9 cellular contexts compared by ENCODE assay signal in genomic region chr1:39789571-39790110, GRCh38. TPM values are rescaled to one million over a fixed set of nuclear protein-coding genes. Genes with fewer than 3 reads are reported as not detected.
DNase-seq lines count a peak whose midpoint lies in the region; ATAC-seq and TF ChIP-seq lines count a peak whose summit lies in the region.
"Had no signal": no experiment of that assay in that cellular context is flagged by ENCODE, and none has a peak within 500 bp of the region (broad histone marks: within the 10 kb centered on the region; RNA-seq: fewer than 3 reads in every experiment).

No MANE protein-coding gene starts in this region.

- H3K9me3 Mint-ChIP-seq in Caco-2 (ENCODE audit: unreplicated experiment) (no peaks in the 10 kb centered on the region), endodermal cell (no peaks in the 10 kb centered on the region)

- peak overlapping the region; percentile 67 for H3K4me3 ChIP-seq in Caco-2 (ENCODE audit: low read depth, low read length)
- peak overlapping the region; percentile 62 for H3K4me3 ChIP-seq in OCI-LY1 (ENCODE audit: low read depth, low read length, poor library complexity, severe bottlenecking)
- peak overlapping the region; percentile 56 for H3K4me3 ChIP-seq in endodermal cell (ENCODE audit: low read length)
- H3K4me3 ChIP-seq in ovary, result peak overlapping the region; percentile 24

- TF ChIP-seq CTCF in Caco-2 (IDR thresholded peaks at IDR 0.05; ENCODE audit: insufficient read depth in 1 of 2, low read depth in 1 of 2, low read length in 1 of 2, severe bottlenecking in 1 of 2, unreplicated experiment in 1 of 2) (no peak), OCI-LY1 (IDR thresholded peaks at IDR 0.05; ENCODE audit: low read length) (no peak), endodermal cell (conservative IDR thresholded peaks at IDR 0.05) (no peak), ovary (IDR thresholded peaks at IDR 0.05) (no peak), RWPE1 (conservative IDR thresholded peaks at IDR 0.05; ENCODE audit: low read depth) (no peak)

- H3F3A ChIP-seq in OCI-LY1 (ENCODE audit: insufficient read depth, low read length), result no peaks in the 10 kb centered on the region

- H3K27me3 Mint-ChIP-seq in Caco-2 (ENCODE audit: insufficient read depth, unreplicated experiment) (no peaks in the 10 kb centered on the region), endodermal cell (ENCODE audit: insufficient read depth) (peaks cover 84% of the 10 kb centered on the region)

- POLR2A ChIA-PET in Caco-2 (lab: Charles Lee) (no interaction called here), RWPE1 (lab: Yijun Ruan, JAX; ENCODE audit: low non-redundant PET) (interaction anchor here (0.5 kb wide), 1 partner anchor 9 kb away, joined by 4 read pairs; no protein-coding TSS in a partner anchor)

- no peaks in the 10 kb centered on the region for H3K27me3 ChIP-seq in Caco-2 (replicated peaks; ENCODE audit: control insufficient read depth, insufficient read depth, low read length)
- H3K27me3 ChIP-seq in OCI-LY1 (ENCODE audit: insufficient read depth, low read length), result no peaks in the 10 kb centered on the region
- peaks cover 82% of the 10 kb centered on the region for H3K27me3 ChIP-seq in endodermal cell (ENCODE audit: control insufficient read depth, insufficient read depth, low read length, poor library complexity, severe bottlenecking)
- no peaks in the 10 kb centered on the region for H3K27me3 ChIP-seq in ovary

- no peaks in the 10 kb centered on the region for H4K20me1 ChIP-seq in OCI-LY1 (ENCODE audit: insufficient read depth, low read length)

- H3K4me1 ChIP-seq in Caco-2 (no peaks in the 10 kb centered on the region), OCI-LY1 (ENCODE audit: insufficient read depth, low read length, severe bottlenecking) (peaks cover 13% of the 10 kb centered on the region), endodermal cell (ENCODE audit: control insufficient read depth, insufficient read depth, low read length) (no peaks in the 10 kb centered on the region), ovary (ENCODE audit: insufficient read depth) (no peaks in the 10 kb centered on the region)

- H3K9me3 ChIP-seq in Caco-2 (no peaks in the 10 kb centered on the region), OCI-LY1 (ENCODE audit: low read length) (no peaks in the 10 kb centered on the region), endodermal cell (ENCODE audit: control insufficient read depth, low read length) (no peaks in the 10 kb centered on the region), ovary (no peaks in the 10 kb centered on the region)

- H3K36me3 ChIP-seq in Caco-2 (ENCODE audit: control insufficient read depth, insufficient read depth, low read length) (no peaks in the 10 kb centered on the region), OCI-LY1 (ENCODE audit: insufficient read depth, low read length) (no peaks in the 10 kb centered on the region), endodermal cell (ENCODE audit: control insufficient read depth, insufficient read depth, low read length) (no peaks in the 10 kb centered on the region), ovary (no peaks in the 10 kb centered on the region)

- TF ChIP-seq POLR2A in ovary (IDR thresholded peaks at IDR 0.05), result no peak

- H2AFZ ChIP-seq in OCI-LY1 (ENCODE audit: low read length), result peak overlapping the region; percentile 4; the same call in 1 of the 2 replicates

- H3K27ac Mint-ChIP-seq in Caco-2 (ENCODE audit: unreplicated experiment) (peak overlapping the region; percentile 48), endodermal cell (no peak overlapping the region)

- no peaks in the 10 kb centered on the region for H3K79me2 ChIP-seq in OCI-LY1 (ENCODE audit: insufficient read depth, low read length)

- peak overlapping the region; percentile 86 for H3K4me3 Mint-ChIP-seq in Caco-2 (ENCODE audit: unreplicated experiment)
- peak overlapping the region; percentile 50 for H3K4me3 Mint-ChIP-seq in endodermal cell

- peak overlapping the region; percentile 68 for H3K4me2 ChIP-seq in OCI-LY1 (ENCODE audit: low read length)

- intact Hi-C loops in Caco-2 (cut with micrococcal nuclease; ENCODE audit: unreplicated experiment), result no loop called here
- intact Hi-C loops in ovary (cut with DNase I), result no loop called here

- ATAC-seq in HG02763 (IDR thresholded peaks at IDR 0.05; ENCODE audit: unreplicated experiment), result no peak

- H3K9me2 ChIP-seq in OCI-LY1 (ENCODE audit: low read depth, low read length), result no peaks in the 10 kb centered on the region

- H3K9ac ChIP-seq in OCI-LY1 (ENCODE audit: low read length), result peak overlapping the region; percentile 59
- H3K9ac ChIP-seq in endodermal cell (ENCODE audit: extremely low read depth, low read length, poor library complexity, severe bottlenecking), result no peak overlapping the region

- no peak for DNase-seq in Caco-2
- DNase-seq in endodermal cell, result no peak
- no peak for DNase-seq in ovary
- DNase-seq in HT-29 (ENCODE audit: low spot score), result no peak
- DNase-seq in germinal center (ENCODE audit: low spot score), result no peak
- no peak for DNase-seq in RWPE1 (ENCODE audit: low spot score)
- DNase-seq: NCI-H2081 treated with DMSO at 0.1 percent for 48 hours had no signal

- 51 to 54% methylated on average over 10 to 15 of the region's 15 CpGs for WGBS in endodermal cell (ENCODE audit: insufficient coverage in 1 of 2, insufficient read length in 1 of 2), 2 experiments
- WGBS in ovary, 3 donors, result 49 to 55% (median 50%) methylated on average over 15 of the region's 15 CpGs

- BruUV-seq in Caco-2 (replicated peaks; lab: Mats Ljungman, UMichigan), result no TSS peak

- TF ChIP-seq EP300 in ovary (IDR thresholded peaks at IDR 0.05), result no peak

- H3K27ac ChIP-seq in OCI-LY1 (ENCODE audit: low read depth, low read length, poor library complexity, severe bottlenecking) (no peak overlapping the region), endodermal cell (ENCODE audit: low read depth, low read length) (no peak overlapping the region), ovary (no peak overlapping the region), RWPE1 (no peak overlapping the region)

- H3K4me1 Mint-ChIP-seq in Caco-2 (ENCODE audit: low read depth, unreplicated experiment) (no peaks in the 10 kb centered on the region), endodermal cell (peaks cover 2% of the 10 kb centered on the region)

- H3K36me3 Mint-ChIP-seq in Caco-2 (ENCODE audit: insufficient read depth, unreplicated experiment) (peaks cover 6% of the 10 kb centered on the region), endodermal cell (ENCODE audit: low read depth) (no peaks in the 10 kb centered on the region)

- CTCF ChIA-PET in Caco-2 (lab: Charles Lee), result no interaction called here
- CTCF ChIA-PET in RWPE1 (lab: Yijun Ruan, JAX), result interaction anchor here (0.6 to 1.1 kb wide), 3 partner anchors 9 to 183 kb away, joined by 3 to 4 read pairs (median 3); no protein-coding TSS in a partner anchor

RNA-seq across cellular contexts. Expression of gene BMP8B, which starts 1.0 kb away (rescaled TPM):
- total RNA-seq in Caco-2 (2022), result 5.8 and 5.9 TPM in 2 replicates
- total RNA-seq in endodermal cell, result under 1 TPM; 0.13 to 0.29 TPM
- 0.36 TPM for polyA plus RNA-seq in endodermal cell (2013, experiment 1 of 2)
- 0.33 TPM for polyA plus RNA-seq in endodermal cell (2013, experiment 2 of 2)
- total RNA-seq in ovary, result under 1 TPM in 6 of 7 donors, not detected in 1; 0.20 to 0.95 (median 0.38) TPM
- polyA plus RNA-seq in ovary, result 1 to 10 TPM in 1 of 2 donors, under 1 TPM in 1; 0.16 to 1.4 TPM
- total RNA-seq in HT-29 (2014; rRNA removed; shearing (Covaris generic)), result 2.9 and 3.5 TPM in 2 replicates

RNA-seq across cellular contexts. Expression of gene OXCT2, which starts 18.5 kb away (rescaled TPM):
- total RNA-seq in Caco-2 (2022) (4.6 and 6.4 TPM in 2 replicates), endodermal cell (1 to 10 TPM; 1.8 TPM), ovary (1 to 10 TPM; 1.6 to 7.2 (median 3.4) TPM)
- polyA plus RNA-seq in endodermal cell (2013, experiment 1 of 2), result 0.43 TPM
- polyA plus RNA-seq in endodermal cell (2013, experiment 2 of 2), result not detected
- polyA plus RNA-seq in ovary, result 1 to 10 TPM in 1 of 2 donors, under 1 TPM in 1; 0.20 to 1.1 TPM
- total RNA-seq in HT-29 (2014; rRNA removed; shearing (Covaris generic)), result 3.4 and 4.6 TPM in 2 replicates

RNA-seq across cellular contexts. Expression of gene PPIE, which starts 51.0 kb away (rescaled TPM):
- total RNA-seq in Caco-2 (2022), result 39.2 and 41.7 TPM in 2 replicates
- total RNA-seq in endodermal cell, result 10 to 100 TPM; 39.5 to 59.4 TPM
- 51.8 TPM for polyA plus RNA-seq in endodermal cell (2013, experiment 1 of 2)
- polyA plus RNA-seq in endodermal cell (2013, experiment 2 of 2), result 46.9 TPM
- 10 to 100 TPM; 30.9 to 66.2 (median 46.7) TPM for total RNA-seq in ovary
- polyA plus RNA-seq in ovary, result 100 to 1,000 TPM in 1 of 2 donors, 10 to 100 TPM in 1; 53.3 to 103 TPM
- 34.8 and 38.8 TPM in 2 replicates for total RNA-seq in HT-29 (2014; rRNA removed; shearing (Covaris generic))
